8 cellular contexts compared by ENCODE assay signal in genomic region chr10:15254808-15255655, GRCh38.
A peak's percentile ranks its signal among the peaks of the same experiment; 100 is the strongest.
DNase-seq lines count a peak whose midpoint lies in the region; ATAC-seq and TF ChIP-seq lines count a peak whose summit lies in the region.

No MANE protein-coding gene starts in this region.

- H3K27me3 Mint-ChIP-seq in CD14-positive monocyte (ENCODE audit: low read depth in 3 of 3) (peaks cover 8 to 16% (median 9%) of the 10 kb centered on the region in 3 donors), type B pancreatic cell (no peaks in the 10 kb centered on the region)

- H3K27ac ChIP-seq in prostate gland, result no peak overlapping the region

- H3K27ac Mint-ChIP-seq in CD14-positive monocyte (no peak overlapping the region), type B pancreatic cell (peak overlapping the region; percentile 40)

- H3K9me3 Mint-ChIP-seq in CD14-positive monocyte (peaks cover 0 to 1% (median 0%) of the 10 kb centered on the region in 7 donors), type B pancreatic cell (no peaks in the 10 kb centered on the region)

- H3K4me1 ChIP-seq in prostate gland (replicated peaks), result no peaks in the 10 kb centered on the region

- TF ChIP-seq CTCF in CD14-positive monocyte (IDR thresholded peaks at IDR 0.05), result no peak
- no peak for TF ChIP-seq CTCF in type B pancreatic cell (conservative IDR thresholded peaks at IDR 0.05)
- TF ChIP-seq CTCF in prostate gland (IDR thresholded peaks at IDR 0.05), result no peak

- peak; percentile 54 for ATAC-seq in HG02970 (IDR thresholded peaks at IDR 0.05; ENCODE audit: low FRiP score, unreplicated experiment)

- WGBS in prostate gland, result 41% methylated on average over 10 of the region's 10 CpGs

- H3K4me1 Mint-ChIP-seq in CD14-positive monocyte, result peaks cover 6% of the 10 kb centered on the region
- peaks cover 16% of the 10 kb centered on the region for H3K4me1 Mint-ChIP-seq in type B pancreatic cell (ENCODE audit: unreplicated experiment)

- H3K4me3 Mint-ChIP-seq in CD14-positive monocyte (peak overlapping the region; percentile 29 to 55), type B pancreatic cell (peak overlapping the region; percentile 58)

- H3K36me3 Mint-ChIP-seq in CD14-positive monocyte (no peaks in the 10 kb centered on the region), type B pancreatic cell (peaks cover 5% of the 10 kb centered on the region)

- no peak for DNase-seq in CD14-positive monocyte (ENCODE audit: low spot score)
- peak; percentile 22 for DNase-seq in activated T-cell treated with anti-CD3 and anti-CD28 coated beads, Interleukin-2, amount 50 U/mL, for 1 hour
- peak; percentile 68 for DNase-seq in left kidney (ENCODE audit: low read depth, low spot score)
- no peak for DNase-seq in type B pancreatic cell (ENCODE audit: extremely low spot score, unreplicated experiment)
- DNase-seq in DMS53 treated with DMSO at 0.1 percent for 48 hours (lab: John Stamatoyannopoulos, UW; ENCODE audit: unreplicated experiment), result no peak
- no peak for DNase-seq in prostate gland (ENCODE audit: low spot score)
- no peak for DNase-seq in SW480 (ENCODE audit: low spot score)

- intact Hi-C loops in CD14-positive monocyte (cut with micrococcal nuclease), result no loop called here
- intact Hi-C loops in prostate gland (cut with DNase I), result no loop called here

- H3K27me3 ChIP-seq in prostate gland (replicated peaks; ENCODE audit: insufficient read depth), result no peaks in the 10 kb centered on the region

- H3K36me3 ChIP-seq in prostate gland, result no peaks in the 10 kb centered on the region

- TF ChIP-seq POLR2A in prostate gland (IDR thresholded peaks at IDR 0.05), result no peak

- no peak overlapping the region for H3K4me3 ChIP-seq in prostate gland

- H3K9me3 ChIP-seq in prostate gland, result no peaks in the 10 kb centered on the region

Comparison
In these comparisons a context has a peak if more than half of its experiments do, and no peak if none do; other contexts are left out.
1. DNase-seq: peak in activated T-cell treated with anti-CD3 and anti-CD28 coated beads, Interleukin-2, amount 50 U/mL, for 1 hour (single experiment) and left kidney (single experiment); none in CD14-positive monocyte (single experiment), type B pancreatic cell (single experiment), DMS53 treated with DMSO at 0.1 percent for 48 hours (single experiment), prostate gland (single experiment) and SW480 (single experiment).